ENCODE assay signal across 8 cellular contexts in genomic region chr7:73811760-73812168, GRCh38. TPM values are rescaled to one million over a fixed set of nuclear protein-coding genes. Genes with fewer than 3 reads are reported as not detected.
DNase-seq lines count a peak whose midpoint lies in the region; ATAC-seq and TF ChIP-seq lines count a peak whose summit lies in the region.

No MANE protein-coding gene starts in this region.

- H3K36me3 Mint-ChIP-seq in activated T-cell treated with anti-CD3 and anti-CD28 coated beads, Interleukin-2, amount 50 U/mL, for 72 hours (ENCODE audit: insufficient read depth in 2 of 2), result no peaks in the 10 kb centered on the region

- no peaks in the 10 kb centered on the region for H3K4me1 Mint-ChIP-seq in activated T-cell treated with anti-CD3 and anti-CD28 coated beads, Interleukin-2, amount 50 U/mL, for 72 hours (ENCODE audit: low read depth)

- H3K4me3 Mint-ChIP-seq in activated T-cell treated with anti-CD3 and anti-CD28 coated beads, Interleukin-2, amount 50 U/mL, for 72 hours, result no peak overlapping the region

- DNase-seq in COLO668 (lab: John Stamatoyannopoulos, UW; ENCODE audit: unreplicated experiment) (peak; percentile 77), Panc1 (ENCODE audit: low read depth, low spot score) (no peak), foreskin fibroblast (peak in 1 of 2 donors; percentile 71), posterior vena cava (ENCODE audit: low spot score) (peak; percentile 91), hippocampal formation (lab: John Stamatoyannopoulos, UW) (no peak), DMS153 (lab: John Stamatoyannopoulos, UW) (no peak)
- peak; percentile 61 to 67 for DNase-seq in activated T-cell treated with anti-CD3 and anti-CD28 coated beads, Interleukin-2, amount 50 U/mL, for 72 hours

- no peaks in the 10 kb centered on the region for H3K27me3 ChIP-seq in Panc1 (ENCODE audit: control insufficient read depth, insufficient read depth, low read length)

- TF ChIP-seq CTCF in Panc1 (IDR thresholded peaks at IDR 0.05) (peak; percentile 87), foreskin fibroblast (IDR thresholded peaks at IDR 0.05; ENCODE audit: low read depth, low read length) (peak; percentile 87)

- H3K9me3 Mint-ChIP-seq in activated T-cell treated with anti-CD3 and anti-CD28 coated beads, Interleukin-2, amount 50 U/mL, for 72 hours, result no peaks in the 10 kb centered on the region

- no peak overlapping the region for H3K27ac Mint-ChIP-seq in activated T-cell treated with anti-CD3 and anti-CD28 coated beads, Interleukin-2, amount 50 U/mL, for 72 hours

- 0 out of 2 replicates have a peak, but pooled peaks cover 3% of the 10 kb centered on the region for H3K4me1 ChIP-seq in Panc1 (ENCODE audit: control insufficient read depth, insufficient read depth, low read length)

- no TSS peak for BruUV-seq in Panc1 (replicated peaks; lab: Mats Ljungman, UMichigan)

- no peaks in the 10 kb centered on the region for H3K36me3 ChIP-seq in Panc1 (ENCODE audit: control insufficient read depth, insufficient read depth, low read length)

- POLR2A ChIA-PET in Panc1 (lab: Charles Lee), result no interaction called here

- H3K27ac ChIP-seq in Panc1 (ENCODE audit: low read length), result no peak overlapping the region

- no peaks in the 10 kb centered on the region for H3K9me3 ChIP-seq in Panc1 (ENCODE audit: control insufficient read depth, insufficient read depth, low read depth, low read length)

- CTCF ChIA-PET in Panc1 (lab: Charles Lee), result interaction anchor here (1.2 to 1.4 kb wide), 2 partner anchors 11 to 16 kb away, joined by 4 to 7 read pairs; no protein-coding TSS in a partner anchor

- intact Hi-C loops in Panc1 (cut with micrococcal nuclease; ENCODE audit: unreplicated experiment), result loop anchor here (5.0 kb wide), 1 partner anchor 46 kb away; no protein-coding TSS in a partner anchor
- intact Hi-C loops in posterior vena cava (cut with DNase I), result loop anchor here in 1 of 2 donors (5.0 kb wide), 1 partner anchor 46 kb away; no protein-coding TSS in a partner anchor

- H3K4me3 ChIP-seq in Panc1 (ENCODE audit: low read depth in 2 of 2, low read length in 2 of 2) (no peak overlapping the region), foreskin fibroblast (ENCODE audit: low read depth in 1 of 2, low read length in 2 of 2) (no peak overlapping the region)

- ATAC-seq in HG02759 (IDR thresholded peaks at IDR 0.05; ENCODE audit: unreplicated experiment), result peak; percentile 58
- peak; percentile 91 for ATAC-seq in Panc1
- peak; percentile 83 to 84 for ATAC-seq in activated T-cell treated with anti-CD3 and anti-CD28 coated beads, Interleukin-2, amount 50 U/mL, for 72 hours (replicated peaks in 1 of 2)

- in situ Hi-C loops in Panc1 (cut with HindIII; ENCODE audit: low pct_unique_long_range_greater_than_20kb, low sequenced_read_pairs), result no loop called here

- H3K27me3 Mint-ChIP-seq in activated T-cell treated with anti-CD3 and anti-CD28 coated beads, Interleukin-2, amount 50 U/mL, for 72 hours (ENCODE audit: low read depth), result no peaks in the 10 kb centered on the region

RNA-seq across cellular contexts. Expression of gene CLDN4, which starts 19.0 kb away (rescaled TPM):
- total RNA-seq in Panc1 (2021; ENCODE audit: unreplicated experiment) (295 TPM), posterior vena cava (under 1 TPM; 0.38 to 0.97 TPM)
- 551 TPM for polyA plus RNA-seq in Panc1 (2012; ENCODE audit: insufficient read length)
- total RNA-seq in activated T-cell treated with anti-CD3 and anti-CD28 coated beads, Interleukin-2, amount 50 U/mL, for 72 hours, result under 1 TPM; 0.34 to 0.53 TPM

RNA-seq across cellular contexts. Expression of gene METTL27, which starts 30.6 kb away (rescaled TPM):
- 3.4 TPM for total RNA-seq in Panc1 (2021; ENCODE audit: unreplicated experiment)
- polyA plus RNA-seq in Panc1 (2012; ENCODE audit: insufficient read length), result 2.4 TPM
- total RNA-seq in activated T-cell treated with anti-CD3 and anti-CD28 coated beads, Interleukin-2, amount 50 U/mL, for 72 hours, result 1 to 10 TPM in 1 of 2 donors, not detected in 1; 1.8 TPM
- 1 to 10 TPM in 1 of 2 donors, under 1 TPM in 1; 0.90 to 5.1 TPM for total RNA-seq in posterior vena cava

RNA-seq across cellular contexts. Expression of gene CLDN3, which starts 41.7 kb away (rescaled TPM):
- total RNA-seq in Panc1 (2021; ENCODE audit: unreplicated experiment) (16.8 TPM), posterior vena cava (not detected)
- 66.8 TPM for polyA plus RNA-seq in Panc1 (2012; ENCODE audit: insufficient read length)
- total RNA-seq in activated T-cell treated with anti-CD3 and anti-CD28 coated beads, Interleukin-2, amount 50 U/mL, for 72 hours, result not detected

RNA-seq across cellular contexts. Expression of gene TMEM270, which starts 49.2 kb away (rescaled TPM):
- total RNA-seq in Panc1 (2021; ENCODE audit: unreplicated experiment) (0.72 TPM), posterior vena cava (not detected)
- 0.70 TPM for polyA plus RNA-seq in Panc1 (2012; ENCODE audit: insufficient read length)
- total RNA-seq in activated T-cell treated with anti-CD3 and anti-CD28 coated beads, Interleukin-2, amount 50 U/mL, for 72 hours, result not detected

Comparison
In these comparisons a context has a peak if more than half of its experiments do, and no peak if none do; other contexts are left out.
1. DNase-seq: peak in COLO668 (single experiment), activated T-cell treated with anti-CD3 and anti-CD28 coated beads, Interleukin-2, amount 50 U/mL, for 72 hours (2 of 2) and posterior vena cava (single experiment); none in Panc1 (single experiment), hippocampal formation (0 of 2) and DMS153 (single experiment).
2. RNA of gene CLDN4, which starts 19.0 kb away (total RNA-seq): 295 TPM in Panc1 (single experiment); 0.38 to 0.97 TPM in posterior vena cava and 0.34 to 0.53 TPM in activated T-cell treated with anti-CD3 and anti-CD28 coated beads, Interleukin-2, amount 50 U/mL, for 72 hours; every median in the first group is over 100 times any median in the second.
3. RNA of gene CLDN3, which starts 41.7 kb away (total RNA-seq): 16.8 TPM in Panc1 (single experiment); not detected in activated T-cell treated with anti-CD3 and anti-CD28 coated beads, Interleukin-2, amount 50 U/mL, for 72 hours and not detected in posterior vena cava; every median in the first group is over 10 times any median in the second.
4. Peak in every context shown above with its lines, with median percentiles within 50 percentile points of each other: ATAC-seq.